19 cellular contexts compared by ENCODE assay signal in the genomic region with DNA sequence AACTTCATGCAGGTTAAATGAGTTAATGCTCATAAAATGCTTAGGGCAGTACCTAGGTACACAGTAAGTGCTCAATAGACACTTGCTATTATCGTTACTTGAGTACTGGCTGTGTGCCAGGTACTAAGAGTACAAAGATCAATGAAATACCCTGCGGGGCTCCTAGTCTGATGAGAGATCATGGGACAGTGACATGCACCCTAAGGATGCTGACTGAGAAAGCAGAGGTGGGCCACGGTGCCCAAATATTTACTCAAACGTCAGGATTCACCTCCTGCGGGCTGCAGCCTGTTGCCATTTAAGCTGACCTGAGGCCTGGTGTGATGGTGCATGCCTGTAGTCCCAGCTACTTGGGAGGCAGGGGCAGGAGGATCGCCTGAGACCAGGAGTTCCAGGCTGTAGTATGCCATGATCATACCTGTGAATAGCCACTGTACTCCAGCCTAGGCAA. TPM values are rescaled to one million over a fixed set of nuclear protein-coding genes. Genes with fewer than 3 reads are reported as not detected.
DNase-seq lines count a peak whose midpoint lies in the region; ATAC-seq, FAIRE-seq and TF ChIP-seq lines count a peak whose summit lies in the region.
"Had no signal": no experiment of that assay in that cellular context is flagged by ENCODE, and none has a peak within 500 bp of the region (broad histone marks: within the 10 kb centered on the region; RNA-seq: fewer than 3 reads in every experiment).

No MANE protein-coding gene starts in this region.

- in situ Hi-C loops in K562 (cut with MboI) = loop anchor here (5.0 kb wide), 2 partner anchors 91 to 211 kb away; no protein-coding TSS in a partner anchor

- no peak for TF ChIP-seq CTCF in K562 (IDR thresholded peaks at IDR 0.05 in 2 of 3, conservative IDR thresholded peaks at IDR 0.05 in 1 of 3; ENCODE audit: insufficient read depth in 2 of 3, low read depth in 1 of 3, low read length in 3 of 3)

- no peak for TF ChIP-seq RAD21 in K562 (CRISPR knock-in tag; conservative IDR thresholded peaks at IDR 0.05 in 1 of 2, IDR thresholded peaks at IDR 0.05 in 1 of 2)

- DNase-seq in LoVo (ENCODE audit: low spot score) (peak; percentile 59), K562 (ENCODE audit: extremely low read depth in 1 of 4, low spot score in 3 of 4) (no peak), inferior parietal cortex (ENCODE audit: extremely low spot score) (no peak), substantia nigra (lab: John Stamatoyannopoulos, UW) (no peak), NCI-H1092 treated with DMSO at 0.1 percent for 48 hours (lab: John Stamatoyannopoulos, UW) (no peak), A172 (ENCODE audit: low spot score) (no peak)
- DNase-seq: activated CD4-positive, alpha-beta T cell treated with anti-CD3 and anti-CD28 coated beads for 48 hours; KG1; midbrain; NCI-H1048; NK-92 treated with Interleukin-12 subunit alpha and Interleukin-12 subunit beta, amount 100 ng/mL, for 24 hours; RPMI8226; testis had no signal

- POLR2A ChIA-PET in K562 (lab: Yijun Ruan, JAX) = no interaction called here

- CTCF ChIA-PET in K562 (lab: Yijun Ruan, JAX; ENCODE audit: low intra/inter-chr PET ratio) = no interaction called here

- peak overlapping the region in 9 of 11 experiments; percentile 10 to 70 (median 51); a peak in 13 of 22 replicates for H3K4me2 ChIP-seq in BLaER1 treated with 17β-estradiol and CSF1 and Interleukin-3, amounts not matched to agents 10 nM and 100 nM
- no peak overlapping the region for H3K4me2 ChIP-seq in K562 (ENCODE audit: insufficient read depth, low read length)

- no peaks in the 10 kb centered on the region for H3K79me2 ChIP-seq in K562 (ENCODE audit: control insufficient read depth, insufficient read depth, low read length)

- FAIRE-seq in K562 (lab: Jason Lieb, UNC) = no peak
- FAIRE-seq: TTC549 had no signal

- WGBS in K562 (ENCODE audit: insufficient coverage, low coverage, missing lambda C conversion rate) = 13% methylated on average over 6 of the region's 6 CpGs
- 85 to 90% methylated on average over 5 to 6 of the region's 6 CpGs for WGBS in mesodermal cell (ENCODE audit: insufficient coverage in 2 of 2), 2 experiments

- H3K9ac ChIP-seq in BLaER1 treated with 17β-estradiol and CSF1 and Interleukin-3, amounts not matched to agents 10 nM and 100 nM = peak overlapping the region in 1 of 11 experiments; percentile 0; a peak in 2 of 22 replicates
- peak overlapping the region in 1 of 2 experiments; percentile 53; a peak in 1 of 4 replicates for H3K9ac ChIP-seq in K562 (ENCODE audit: insufficient read depth in 1 of 2, low read depth in 2 of 2, low read length in 2 of 2)

- ATAC-seq in K562 = no peak

- H3K4me3 ChIP-seq in BLaER1 treated with 17β-estradiol and CSF1 and Interleukin-3, amounts not matched to agents 10 nM and 100 nM = no peak overlapping the region
- H3K4me3 ChIP-seq in K562 (no peak overlapping the region), mesodermal cell (ENCODE audit: extremely low read depth, insufficient read depth, low read length, poor library complexity, severe bottlenecking) (no peak overlapping the region)
- H3K4me3 ChIP-seq: testis had no signal

- no TSS peak for BruUV-seq in K562 (replicated peaks; lab: Mats Ljungman, UMichigan)

- TF ChIP-seq POLR2A in K562 (conservative IDR thresholded peaks at IDR 0.05) = no peak

- H3K27me3 ChIP-seq in BLaER1 treated with 17β-estradiol and CSF1 and Interleukin-3, amounts not matched to agents 10 nM and 100 nM = no peaks in the 10 kb centered on the region
- peaks cover 19 to 28% of the 10 kb centered on the region in 2 experiments for H3K27me3 ChIP-seq in K562 (ENCODE audit: control insufficient read depth in 2 of 2, insufficient read depth in 2 of 2, low read length in 2 of 2)
- H3K27me3 ChIP-seq: testis had no signal

- no peaks in the 10 kb centered on the region for H3K36me3 ChIP-seq in BLaER1 treated with 17β-estradiol and CSF1 and Interleukin-3, amounts not matched to agents 10 nM and 100 nM
- H3K36me3 ChIP-seq in K562 (ENCODE audit: control insufficient read depth, insufficient read depth, low read length) (no peaks in the 10 kb centered on the region), mesodermal cell (ENCODE audit: control insufficient read depth, insufficient read depth, low read length) (no peaks in the 10 kb centered on the region)

- H2AFZ ChIP-seq in K562 (ENCODE audit: low read depth, low read length) = no peak overlapping the region

- H3K27ac ChIP-seq in BLaER1 treated with 17β-estradiol and CSF1 and Interleukin-3, amounts not matched to agents 10 nM and 100 nM = peak overlapping the region in 4 of 11 experiments; percentile 50 to 57 (median 54); a peak in 4 of 22 replicates
- no peak overlapping the region for H3K27ac ChIP-seq in K562 (ENCODE audit: extremely low read depth, low read depth, low read length)
- peak overlapping the region; percentile 33 for H3K27ac ChIP-seq in mesodermal cell (ENCODE audit: low read depth, low read length, severe bottlenecking)
- H3K27ac ChIP-seq in substantia nigra (ENCODE audit: low read depth, low read length, poor library complexity, severe bottlenecking) = no peak overlapping the region
- H3K27ac ChIP-seq: testis had no signal

- H3K9me3 ChIP-seq in BLaER1 treated with 17β-estradiol and CSF1 and Interleukin-3, amounts not matched to agents 10 nM and 100 nM (replicated peaks in 1 of 11) = no peaks in the 10 kb centered on the region
- no peaks in the 10 kb centered on the region for H3K9me3 ChIP-seq in K562 (replicated peaks; ENCODE audit: control insufficient read depth, insufficient read depth, low read depth, low read length)
- no peaks in the 10 kb centered on the region for H3K9me3 ChIP-seq in mesodermal cell (ENCODE audit: control insufficient read depth, low read length)
- H3K9me3 ChIP-seq: testis had no signal

- no peaks in the 10 kb centered on the region for H4K20me1 ChIP-seq in BLaER1 treated with 17β-estradiol and CSF1 and Interleukin-3, amounts not matched to agents 10 nM and 100 nM
- H4K20me1 ChIP-seq in K562 (replicated peaks; ENCODE audit: control insufficient read depth, insufficient read depth, low read length) = peaks cover 4% of the 10 kb centered on the region; the same call in 1 of the 2 replicates

- intact Hi-C loops in K562 (cut with micrococcal nuclease) = no loop called here

- no peaks in the 10 kb centered on the region for H3K9me1 ChIP-seq in K562 (ENCODE audit: control insufficient read depth, insufficient read depth, low read length)

- TF ChIP-seq EP300 in K562 (IDR thresholded peaks at IDR 0.05; ENCODE audit: low read length) = no peak

- peaks cover 8 to 36% (median 31%) of the 10 kb centered on the region in 10 experiments for H3K4me1 ChIP-seq in BLaER1 treated with 17β-estradiol and CSF1 and Interleukin-3, amounts not matched to agents 10 nM and 100 nM
- H3K4me1 ChIP-seq in K562 (replicated peaks in 1 of 2; ENCODE audit: control insufficient read depth in 2 of 2, insufficient read depth in 2 of 2, low read length in 2 of 2) (peaks cover 0 to 3% of the 10 kb centered on the region in 2 experiments; a peak in 2 of 5 replicates), mesodermal cell (ENCODE audit: control insufficient read depth, insufficient read depth, low read length, poor library complexity, severe bottlenecking) (peaks cover 5% of the 10 kb centered on the region)

RNA-seq across cellular contexts. Expression of gene LUZP1, which starts 19.8 kb away (rescaled TPM):
- total RNA-seq in K562 (2011; cell fraction: chromatin; rRNA removed; ENCODE audit: low replicate concordance) = 14.5 and 31.1 TPM in 2 replicates
- 11.2 and 11.6 TPM in 2 replicates for total RNA-seq in K562 (2011; cell fraction: nucleolus; rRNA removed)
- total RNA-seq in K562 (2011; cell fraction: nucleoplasm; rRNA removed) = 13.5 and 13.8 TPM in 2 replicates
- 10.2 and 12.4 TPM in 2 replicates for total RNA-seq in K562 (2014; rRNA removed)
- 12.6 and 14.2 TPM in 2 replicates for total RNA-seq in K562 (2014; rRNA removed; fragmentation: Illumina TruSeq; extraction: Trizol)
- total RNA-seq in K562 (2015; rRNA removed; fragmentation: Illumina TruSeq; extraction: Trizol) = 13.8 and 15.3 TPM in 2 replicates
- 16.9 and 19.1 TPM in 2 replicates for total RNA-seq in K562 (2021)
- polyA plus RNA-seq in K562 (2011; rRNA removed) = 10.0 and 11.2 TPM in 2 replicates
- polyA plus RNA-seq in K562 (2011; cell fraction: cytosol; rRNA removed) = 6.0 and 7.6 TPM in 2 replicates
- 14.3 and 16.7 TPM in 2 replicates for polyA plus RNA-seq in K562 (2011; cell fraction: nucleus; rRNA removed)
- 8.4 and 9.6 TPM in 2 replicates for polyA plus RNA-seq in K562 (2012)
- 14.2 and 14.7 TPM in 2 replicates for polyA plus RNA-seq in K562 (2014; fragmentation: Illumina TruSeq; extraction: Trizol)
- 10 to 100 TPM in 1 of 2 experiments, 1 to 10 TPM in 1; 6.5 to 11.8 TPM for polyA plus RNA-seq in K562 (2014; fragmentation: Nextera tagmentation; extraction: Ambion mirVana)
- polyA plus RNA-seq in K562 (2014; rRNA removed) = 6.8 and 7.7 TPM in 2 replicates
- polyA minus RNA-seq in K562 (2011; rRNA and poly(A)+ RNA removed) = 20.6 and 21.8 TPM in 2 replicates
- polyA minus RNA-seq in K562 (2011; cell fraction: cytosol; rRNA and poly(A)+ RNA removed) = 11.2 and 12.9 TPM in 2 replicates
- polyA minus RNA-seq in K562 (2011; cell fraction: nucleus; rRNA and poly(A)+ RNA removed) = 9.4 and 17.5 TPM in 2 replicates
- 34.6 TPM for polyA plus RNA-seq in mesodermal cell (2013, experiment 1 of 2)
- polyA plus RNA-seq in mesodermal cell (2013, experiment 2 of 2) = 34.6 TPM
- 22.1 and 29.4 TPM in 2 replicates for total RNA-seq in A172 (2014; rRNA removed; shearing (Covaris generic))

RNA-seq across cellular contexts. Expression of gene HTR1D, which starts 28.8 kb away (rescaled TPM):
- total RNA-seq in K562 (2011; cell fraction: chromatin; rRNA removed; ENCODE audit: low replicate concordance) = 0.25 TPM in 1 of 2 replicates, not detected in the other
- total RNA-seq in K562 (2011; cell fraction: nucleolus; rRNA removed) = 0.17 TPM in 1 of 2 replicates, not detected in the other
- 0.22 and 0.23 TPM in 2 replicates for total RNA-seq in K562 (2011; cell fraction: nucleoplasm; rRNA removed)
- total RNA-seq in K562 (2014; rRNA removed) (not detected in 2 replicates), K562 (2014; rRNA removed; fragmentation: Illumina TruSeq; extraction: Trizol) (not detected in 2 replicates), K562 (2015; rRNA removed; fragmentation: Illumina TruSeq; extraction: Trizol) (not detected in 2 replicates), K562 (2021) (0.04 TPM in 1 of 2 replicates, not detected in the other)
- polyA plus RNA-seq in K562 (2011; rRNA removed) (0.04 and 0.08 TPM in 2 replicates), K562 (2014; fragmentation: Illumina TruSeq; extraction: Trizol) (0.09 TPM in 1 of 2 replicates, not detected in the other), K562 (2014; fragmentation: Nextera tagmentation; extraction: Ambion mirVana) (under 1 TPM in 1 of 2 experiments, not detected in 1; 0.03 TPM), K562 (2014; rRNA removed) (0.08 and 0.09 TPM in 2 replicates)
- polyA plus RNA-seq in K562 (2011; cell fraction: cytosol; rRNA removed) = 0.04 and 0.13 TPM in 2 replicates
- polyA plus RNA-seq in K562 (2011; cell fraction: nucleus; rRNA removed) = 0.07 and 0.11 TPM in 2 replicates
- 0.03 and 0.07 TPM in 2 replicates for polyA plus RNA-seq in K562 (2012)
- not detected in 2 replicates for polyA minus RNA-seq in K562 (2011; rRNA and poly(A)+ RNA removed)
- polyA minus RNA-seq in K562 (2011; cell fraction: cytosol; rRNA and poly(A)+ RNA removed) = not detected in 2 replicates
- 0.22 TPM in 1 of 2 replicates, not detected in the other for polyA minus RNA-seq in K562 (2011; cell fraction: nucleus; rRNA and poly(A)+ RNA removed)
- polyA plus RNA-seq in mesodermal cell (2013, experiment 1 of 2) = 1.1 TPM
- 0.71 TPM for polyA plus RNA-seq in mesodermal cell (2013, experiment 2 of 2)
- total RNA-seq in A172 (2014; rRNA removed; shearing (Covaris generic)) = 4.4 and 4.6 TPM in 2 replicates
- total RNA-seq: activated T-helper 2 cell treated with anti-CD3 and anti-CD28 coated beads, Interferon-gamma antibody, Interleukin-2, Interleukin-4, amounts not matched to agents 10 μg/mL and 5 μg/mL and 100 μg/mL, durations not matched to agents 14 hours and 24 hours and 36 hours; epithelial cell of proximal tubule had no signal
- polyA plus RNA-seq: neural cell had no signal
